ENCODE assay signal across 2 cellular contexts in the genomic region with DNA sequence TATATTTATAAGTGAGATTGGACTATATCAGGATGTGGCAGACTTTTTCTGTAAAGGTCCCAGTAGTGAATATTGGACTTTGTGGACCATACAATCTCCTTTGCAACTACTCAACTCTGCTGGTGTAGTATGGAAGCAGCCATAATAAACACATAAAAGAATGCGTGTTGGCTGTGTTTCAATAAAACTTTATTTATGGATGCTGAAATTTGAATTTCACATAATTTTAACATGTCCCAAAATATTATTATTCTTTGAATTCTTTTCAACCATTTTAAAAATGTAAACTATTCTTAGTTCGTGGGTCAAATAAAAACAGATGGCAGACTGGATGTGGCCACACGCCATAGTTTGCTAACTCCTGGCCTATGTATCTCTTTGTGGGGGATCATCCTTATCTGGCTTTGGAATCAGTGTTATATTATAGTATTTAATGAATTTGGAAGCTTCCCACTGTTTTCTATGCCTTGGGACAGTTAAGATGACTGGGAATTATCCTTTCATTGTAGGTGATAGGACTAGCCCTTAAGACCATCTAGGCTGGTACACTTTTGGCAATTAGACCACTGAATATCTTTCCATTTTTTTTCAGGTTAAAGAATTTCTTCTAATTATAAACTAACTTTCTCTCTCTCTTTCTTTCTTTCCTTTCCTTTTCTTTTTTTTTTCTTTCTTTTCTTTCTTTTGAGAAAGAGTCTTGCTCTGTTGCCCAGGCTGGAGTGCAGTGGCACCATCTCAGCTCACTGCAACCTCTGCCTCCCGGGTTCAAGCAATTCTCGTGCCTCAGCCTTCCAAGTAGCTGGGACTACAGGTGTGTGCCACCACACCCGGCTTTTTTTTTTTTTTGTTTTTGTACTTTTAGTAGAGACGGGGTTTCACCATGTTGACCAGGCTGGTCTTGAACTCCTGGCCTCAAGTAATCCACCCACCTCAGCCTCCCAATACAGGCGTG.
TF ChIP-seq lines count a peak whose summit lies in the region.

No MANE protein-coding gene starts in this region.

TF ChIP-seq in K562, 482 proteins besides CTCF, POLR2A, EP300 and RAD21 (continues in another document):
- no peak for TF ChIP-seq ZNF212 (CRISPR knock-in tag; IDR thresholded peaks at IDR 0.05)
- no peak for TF ChIP-seq ZNF507 (tag; conservative IDR thresholded peaks at IDR 0.05)
- TF ChIP-seq ZBTB40 (IDR thresholded peaks at IDR 0.05): peak; percentile 80
- no peak for TF ChIP-seq ZBTB40 (CRISPR knock-in tag; IDR thresholded peaks at IDR 0.05)
- TF ChIP-seq ZNF512 (tag; IDR thresholded peaks at IDR 0.05): peak; percentile 94

TF ChIP-seq in GM12891, 5 proteins besides CTCF, POLR2A, EP300 and RAD21:
- no peak for TF ChIP-seq SPI1 (IDR thresholded peaks at IDR 0.05; ENCODE audit: low read depth, low read length)
- no peak for TF ChIP-seq POLR2AphosphoS5 (IDR thresholded peaks at IDR 0.05; ENCODE audit: low read depth, low read length)
- TF ChIP-seq PAX5 (IDR thresholded peaks at IDR 0.05; ENCODE audit: insufficient read depth, low read length, severe bottlenecking): no peak
TF ChIP-seq in GM12891: peak in this region for 0.
